In the genomic region with DNA sequence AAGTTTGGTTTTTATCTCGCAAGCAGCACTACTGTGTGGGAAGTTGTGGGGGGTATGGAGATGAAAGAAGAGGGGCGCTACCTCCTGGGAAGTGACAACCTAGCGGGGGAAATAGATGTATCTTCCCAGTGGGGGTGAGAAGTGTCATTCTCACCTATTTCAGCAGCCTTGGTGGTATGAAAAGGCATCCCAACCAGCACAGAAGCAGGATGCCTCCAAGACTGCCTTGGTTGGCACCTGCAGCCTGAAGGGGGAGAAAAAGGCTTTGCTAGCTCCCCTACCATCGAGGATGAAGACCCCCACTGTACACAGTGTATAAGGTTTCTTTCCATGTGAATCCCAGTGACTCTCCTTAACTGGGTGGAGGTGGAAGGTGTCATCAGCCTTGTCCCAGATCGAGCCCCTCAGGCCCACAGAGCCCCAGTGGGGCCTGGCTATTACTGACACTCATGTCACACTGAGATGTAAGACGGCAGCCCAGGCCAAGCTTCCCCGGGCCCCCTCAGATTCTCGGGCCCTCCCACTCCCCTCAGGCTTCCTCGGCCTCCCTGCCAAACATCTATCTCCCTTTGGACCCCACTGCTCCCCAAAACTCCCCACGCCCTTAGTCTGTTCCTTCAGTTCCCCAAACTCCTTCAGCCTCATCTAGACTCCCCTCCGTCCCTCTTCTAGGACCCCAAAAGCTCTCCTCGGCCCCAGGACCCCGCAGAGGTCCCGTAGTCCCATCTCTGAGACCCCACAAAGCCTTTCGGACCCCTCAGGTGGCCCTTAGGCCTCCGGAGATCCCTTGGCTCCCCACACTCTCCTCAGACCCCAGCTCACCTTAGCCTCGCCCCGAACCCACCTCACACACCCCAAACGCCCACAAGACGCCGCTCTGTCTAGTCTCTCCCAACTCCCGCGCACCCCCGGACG, we compare ENCODE assay signal across 8 cellular contexts. TPM values are rescaled to one million over a fixed set of nuclear protein-coding genes. Genes with fewer than 3 reads are reported as not detected.
DNase-seq lines count a peak whose midpoint lies in the region; ATAC-seq, FAIRE-seq and TF ChIP-seq lines count a peak whose summit lies in the region.

No MANE protein-coding gene starts in this region.

- peak in 1 of 2 donors; percentile 18 for ATAC-seq in CD4-positive, CD25-positive, alpha-beta regulatory T cell (ENCODE audit: low read depth in 2 of 2)
- peak; percentile 9 for ATAC-seq in activated naive CD8-positive, alpha-beta T cell treated with anti-CD3 and anti-CD28 coated beads, Interleukin-2, amount 50 U/mL, for 24 hours
- ATAC-seq in stimulated activated memory B cell treated with anti-CD40 and anti-IgM and Interleukin-4, amounts not matched to agents 10 μg/mL and 1 μg/mL and 100 μg/mL, for 72 hours, result no peak

- DNase-seq in CD4-positive, CD25-positive, alpha-beta regulatory T cell, result peak in 1 of 3 donors; percentile 41
- DNase-seq in activated naive CD8-positive, alpha-beta T cell treated with anti-CD3 and anti-CD28 coated beads, Interleukin-2, amount 50 U/mL, for 24 hours, result peak; percentile 23
- DNase-seq in D721Med (ENCODE audit: insufficient read length, low spot score), result no peak
- no peak for DNase-seq in DMS79 (lab: John Stamatoyannopoulos, UW)
- DNase-seq in COR-L47 (lab: John Stamatoyannopoulos, UW), result no peak

- WGBS in HUES64, result 5% methylated on average over 24 of the region's 25 CpGs

- no peaks in the 10 kb centered on the region for H3K9me3 ChIP-seq in CD4-positive, CD25-positive, alpha-beta regulatory T cell (ENCODE audit: control insufficient read depth in 2 of 2, low read length in 2 of 2)
- H3K9me3 ChIP-seq in HUES64 (ENCODE audit: insufficient read depth, low read depth, low read length) (no peaks in the 10 kb centered on the region), iPS-18c (ENCODE audit: control insufficient read depth, insufficient read depth, low read length) (no peaks in the 10 kb centered on the region)

- no peak for FAIRE-seq in D721Med (lab: Jason Lieb, UNC)

- H3K36me3 Mint-ChIP-seq in CD4-positive, CD25-positive, alpha-beta regulatory T cell, result no peaks in the 10 kb centered on the region
- H3K36me3 Mint-ChIP-seq in activated naive CD8-positive, alpha-beta T cell treated with anti-CD3 and anti-CD28 coated beads, Interleukin-2, amount 50 U/mL, for 24 hours (ENCODE audit: low read depth), result no peaks in the 10 kb centered on the region
- H3K36me3 Mint-ChIP-seq in stimulated activated memory B cell treated with anti-CD40 and anti-IgM and Interleukin-4, amounts not matched to agents 10 μg/mL and 1 μg/mL and 100 μg/mL, for 72 hours, result no peaks in the 10 kb centered on the region

- peak overlapping the region; percentile 72 for H3K9ac ChIP-seq in HUES64 (ENCODE audit: low read depth, low read length)

- TF ChIP-seq CTCF in D721Med (IDR thresholded peaks at IDR 0.05; ENCODE audit: insufficient read depth, missing control alignments), result no peak

- peak overlapping the region; percentile 83 for H3K27ac ChIP-seq in CD4-positive, CD25-positive, alpha-beta regulatory T cell (ENCODE audit: insufficient read depth, low read length, poor library complexity, severe bottlenecking)
- H3K27ac ChIP-seq in HUES64 (ENCODE audit: low read depth, low read length), result no peak overlapping the region

- H3K4me1 Mint-ChIP-seq in CD4-positive, CD25-positive, alpha-beta regulatory T cell, result peaks cover 21 to 60% (median 37%) of the 10 kb centered on the region in 4 donors
- peaks cover 56% of the 10 kb centered on the region for H3K4me1 Mint-ChIP-seq in activated naive CD8-positive, alpha-beta T cell treated with anti-CD3 and anti-CD28 coated beads, Interleukin-2, amount 50 U/mL, for 24 hours
- peaks cover 24% of the 10 kb centered on the region for H3K4me1 Mint-ChIP-seq in stimulated activated memory B cell treated with anti-CD40 and anti-IgM and Interleukin-4, amounts not matched to agents 10 μg/mL and 1 μg/mL and 100 μg/mL, for 72 hours

- peak overlapping the region; percentile 95 to 97 (median 96) for H3K4me3 Mint-ChIP-seq in CD4-positive, CD25-positive, alpha-beta regulatory T cell
- H3K4me3 Mint-ChIP-seq in activated naive CD8-positive, alpha-beta T cell treated with anti-CD3 and anti-CD28 coated beads, Interleukin-2, amount 50 U/mL, for 24 hours, result peak overlapping the region; percentile 94
- H3K4me3 Mint-ChIP-seq in stimulated activated memory B cell treated with anti-CD40 and anti-IgM and Interleukin-4, amounts not matched to agents 10 μg/mL and 1 μg/mL and 100 μg/mL, for 72 hours, result peak overlapping the region; percentile 96

- H3K9me3 Mint-ChIP-seq in CD4-positive, CD25-positive, alpha-beta regulatory T cell, result peaks cover 0 to 2% (median 0%) of the 10 kb centered on the region in 7 donors
- no peaks in the 10 kb centered on the region for H3K9me3 Mint-ChIP-seq in activated naive CD8-positive, alpha-beta T cell treated with anti-CD3 and anti-CD28 coated beads, Interleukin-2, amount 50 U/mL, for 24 hours
- no peaks in the 10 kb centered on the region for H3K9me3 Mint-ChIP-seq in stimulated activated memory B cell treated with anti-CD40 and anti-IgM and Interleukin-4, amounts not matched to agents 10 μg/mL and 1 μg/mL and 100 μg/mL, for 72 hours

- no peaks in the 10 kb centered on the region for H3K27me3 Mint-ChIP-seq in CD4-positive, CD25-positive, alpha-beta regulatory T cell
- H3K27me3 Mint-ChIP-seq in activated naive CD8-positive, alpha-beta T cell treated with anti-CD3 and anti-CD28 coated beads, Interleukin-2, amount 50 U/mL, for 24 hours, result no peaks in the 10 kb centered on the region
- no peaks in the 10 kb centered on the region for H3K27me3 Mint-ChIP-seq in stimulated activated memory B cell treated with anti-CD40 and anti-IgM and Interleukin-4, amounts not matched to agents 10 μg/mL and 1 μg/mL and 100 μg/mL, for 72 hours

- H3K27ac Mint-ChIP-seq in CD4-positive, CD25-positive, alpha-beta regulatory T cell, result peak overlapping the region; percentile 88 to 95 (median 88)
- H3K27ac Mint-ChIP-seq in activated naive CD8-positive, alpha-beta T cell treated with anti-CD3 and anti-CD28 coated beads, Interleukin-2, amount 50 U/mL, for 24 hours, result peak overlapping the region; percentile 92
- H3K27ac Mint-ChIP-seq in stimulated activated memory B cell treated with anti-CD40 and anti-IgM and Interleukin-4, amounts not matched to agents 10 μg/mL and 1 μg/mL and 100 μg/mL, for 72 hours, result peak overlapping the region; percentile 94

- peak overlapping the region; percentile 82 for H3K4me3 ChIP-seq in CD4-positive, CD25-positive, alpha-beta regulatory T cell (ENCODE audit: low read depth, low read length)
- peak overlapping the region; percentile 74 for H3K4me3 ChIP-seq in HUES64 (ENCODE audit: low read length)
- peak overlapping the region; percentile 91 for H3K4me3 ChIP-seq in iPS-18c (ENCODE audit: insufficient read depth, low read depth, low read length)

- no peaks in the 10 kb centered on the region for H3K36me3 ChIP-seq in CD4-positive, CD25-positive, alpha-beta regulatory T cell (ENCODE audit: control insufficient read depth, insufficient read depth, low read length)
- peaks cover 2% of the 10 kb centered on the region; the same call in 1 of the 2 replicates for H3K36me3 ChIP-seq in HUES64 (ENCODE audit: insufficient read depth, low read length)

- H3K27me3 ChIP-seq in CD4-positive, CD25-positive, alpha-beta regulatory T cell (ENCODE audit: control insufficient read depth, insufficient read depth, low read length), result no peaks in the 10 kb centered on the region
- H3K27me3 ChIP-seq in HUES64 (ENCODE audit: insufficient read depth, low read length), result no peaks in the 10 kb centered on the region; the same call in 1 of the 2 replicates

- peaks cover 41% of the 10 kb centered on the region for H3K4me1 ChIP-seq in CD4-positive, CD25-positive, alpha-beta regulatory T cell (ENCODE audit: control insufficient read depth, insufficient read depth, low read length, poor library complexity, severe bottlenecking)
- peaks cover 17% of the 10 kb centered on the region for H3K4me1 ChIP-seq in HUES64 (ENCODE audit: insufficient read depth, low read length)

RNA-seq across cellular contexts. Expression of a gene that starts 0.7 kb away (rescaled TPM):
- total RNA-seq in CD4-positive, CD25-positive, alpha-beta regulatory T cell, result 52.3 TPM
- 100 to 1,000 TPM; 120 to 157 (median 140) TPM for polyA plus RNA-seq in CD4-positive, CD25-positive, alpha-beta regulatory T cell
- polyA plus RNA-seq in HUES64 (2013, experiment 1 of 2), result 46.8 TPM
- polyA plus RNA-seq in HUES64 (2013, experiment 2 of 2), result 42.3 TPM

RNA-seq across cellular contexts. Expression of a gene that starts 19.6 kb away (rescaled TPM):
- total RNA-seq in CD4-positive, CD25-positive, alpha-beta regulatory T cell, result 0.47 TPM
- polyA plus RNA-seq in CD4-positive, CD25-positive, alpha-beta regulatory T cell, result under 1 TPM in 1 of 4 donors, not detected in 3; 0.14 TPM
- 348 TPM for polyA plus RNA-seq in HUES64 (2013, experiment 1 of 2)
- polyA plus RNA-seq in HUES64 (2013, experiment 2 of 2), result 271 TPM
